Comparison of ENCODE assay signal across 1 cellular context in genomic region chr21:43311303-43311817, GRCh38.
TF ChIP-seq lines count a peak whose summit lies in the region.

No MANE protein-coding gene starts in this region.

TF ChIP-seq in HepG2, 621 proteins besides CTCF, POLR2A, EP300 and RAD21 (continued from another document and continues in another):
- TF ChIP-seq GLMP (CRISPR knock-in tag; IDR thresholded peaks at IDR 0.05; ENCODE audit: borderline replicate concordance) (no peak), TRAFD1 (CRISPR knock-in tag; IDR thresholded peaks at IDR 0.05; ENCODE audit: borderline replicate concordance) (0 out of 2 replicates have a peak, but pooled peaks have one; percentile 55), JUNB (CRISPR knock-in tag; IDR thresholded peaks at IDR 0.05; ENCODE audit: borderline replicate concordance) (no peak), EHMT2 (IDR thresholded peaks at IDR 0.05; ENCODE audit: borderline replicate concordance, low read depth, low read length) (no peak), RXRA (CRISPR knock-in tag; IDR thresholded peaks at IDR 0.05) (no peak), ZNF775 (CRISPR knock-in tag; IDR thresholded peaks at IDR 0.05; ENCODE audit: borderline replicate concordance) (no peak), HDAC6 (IDR thresholded peaks at IDR 0.05; ENCODE audit: low read depth, low read length) (no peak), NCOA1 (CRISPR knock-in tag; IDR thresholded peaks at IDR 0.05) (no peak), TBX2 (CRISPR knock-in tag; IDR thresholded peaks at IDR 0.05; ENCODE audit: borderline replicate concordance) (peak; percentile 40; the same call in 1 of the 2 replicates), GATA4 (IDR thresholded peaks at IDR 0.05; ENCODE audit: borderline replicate concordance, low read depth) (no peak), ZFP90 (CRISPR knock-in tag; IDR thresholded peaks at IDR 0.05; ENCODE audit: borderline replicate concordance) (no peak), RARA (CRISPR knock-in tag; IDR thresholded peaks at IDR 0.05) (0 out of 2 replicates have a peak, but pooled peaks have one; percentile 25), ZNF12 (CRISPR knock-in tag; IDR thresholded peaks at IDR 0.05) (no peak), ZNF3 (CRISPR knock-in tag; IDR thresholded peaks at IDR 0.05) (no peak), ZNF766 (CRISPR knock-in tag; IDR thresholded peaks at IDR 0.05; ENCODE audit: borderline replicate concordance) (no peak), ZNF572 (CRISPR knock-in tag; IDR thresholded peaks at IDR 0.05) (no peak), MTF1 (CRISPR knock-in tag; IDR thresholded peaks at IDR 0.05) (no peak), ZNF232 (CRISPR knock-in tag; IDR thresholded peaks at IDR 0.05; ENCODE audit: borderline replicate concordance) (no peak), SYNCRIP (IDR thresholded peaks at IDR 0.05; ENCODE audit: insufficient read depth, low read depth, low read length) (no peak), NFIB (CRISPR knock-in tag; IDR thresholded peaks at IDR 0.05; ENCODE audit: borderline replicate concordance) (no peak), KAT2B (IDR thresholded peaks at IDR 0.05; ENCODE audit: borderline replicate concordance, low read depth, low read length) (no peak), ZNF546 (CRISPR knock-in tag; conservative IDR thresholded peaks at IDR 0.05) (no peak), ZKSCAN1 (IDR thresholded peaks at IDR 0.05; ENCODE audit: low read length) (no peak), RARG (CRISPR knock-in tag; IDR thresholded peaks at IDR 0.05; ENCODE audit: low read depth) (no peak), SP5 (CRISPR knock-in tag; IDR thresholded peaks at IDR 0.05; ENCODE audit: borderline replicate concordance, low read depth) (peak; percentile 93), PPARG (CRISPR knock-in tag; conservative IDR thresholded peaks at IDR 0.05) (no peak), ZNF891 (CRISPR knock-in tag; IDR thresholded peaks at IDR 0.05) (no peak), SIX1 (CRISPR knock-in tag; IDR thresholded peaks at IDR 0.05; ENCODE audit: borderline replicate concordance) (no peak), ZNF207 (IDR thresholded peaks at IDR 0.05; ENCODE audit: borderline replicate concordance) (no peak), ZNF530 (CRISPR knock-in tag; IDR thresholded peaks at IDR 0.05; ENCODE audit: low read depth) (no peak), ZNF224 (CRISPR knock-in tag; IDR thresholded peaks at IDR 0.05) (no peak), NR2F6 (IDR thresholded peaks at IDR 0.05) (no peak), NR2F6 (CRISPR knock-in tag; IDR thresholded peaks at IDR 0.05) (0 out of 2 replicates have a peak, but pooled peaks have one; percentile 24), ESRRA (CRISPR knock-in tag; IDR thresholded peaks at IDR 0.05; ENCODE audit: low read depth) (0 out of 2 replicates have a peak, but pooled peaks have one; percentile 41), SAP130 (CRISPR knock-in tag; IDR thresholded peaks at IDR 0.05; ENCODE audit: low read depth) (peak; percentile 67), BCL6 (CRISPR knock-in tag; IDR thresholded peaks at IDR 0.05) (0 out of 2 replicates have a peak, but pooled peaks have one; percentile 27), PRMT3 (CRISPR knock-in tag; IDR thresholded peaks at IDR 0.05; ENCODE audit: borderline replicate concordance, low read depth) (no peak), SALL2 (CRISPR knock-in tag; IDR thresholded peaks at IDR 0.05) (no peak), ZNF605 (CRISPR knock-in tag; IDR thresholded peaks at IDR 0.05) (peak; percentile 58; the same call in 1 of the 2 replicates), ARNT (IDR thresholded peaks at IDR 0.05) (no peak), ZFP41 (CRISPR knock-in tag; IDR thresholded peaks at IDR 0.05; ENCODE audit: borderline replicate concordance) (no peak), MBD4 (IDR thresholded peaks at IDR 0.05; ENCODE audit: borderline replicate concordance, low read length) (no peak), RFXAP (CRISPR knock-in tag; IDR thresholded peaks at IDR 0.05; ENCODE audit: borderline replicate concordance) (no peak)
- TF ChIP-seq, protein P1, sequence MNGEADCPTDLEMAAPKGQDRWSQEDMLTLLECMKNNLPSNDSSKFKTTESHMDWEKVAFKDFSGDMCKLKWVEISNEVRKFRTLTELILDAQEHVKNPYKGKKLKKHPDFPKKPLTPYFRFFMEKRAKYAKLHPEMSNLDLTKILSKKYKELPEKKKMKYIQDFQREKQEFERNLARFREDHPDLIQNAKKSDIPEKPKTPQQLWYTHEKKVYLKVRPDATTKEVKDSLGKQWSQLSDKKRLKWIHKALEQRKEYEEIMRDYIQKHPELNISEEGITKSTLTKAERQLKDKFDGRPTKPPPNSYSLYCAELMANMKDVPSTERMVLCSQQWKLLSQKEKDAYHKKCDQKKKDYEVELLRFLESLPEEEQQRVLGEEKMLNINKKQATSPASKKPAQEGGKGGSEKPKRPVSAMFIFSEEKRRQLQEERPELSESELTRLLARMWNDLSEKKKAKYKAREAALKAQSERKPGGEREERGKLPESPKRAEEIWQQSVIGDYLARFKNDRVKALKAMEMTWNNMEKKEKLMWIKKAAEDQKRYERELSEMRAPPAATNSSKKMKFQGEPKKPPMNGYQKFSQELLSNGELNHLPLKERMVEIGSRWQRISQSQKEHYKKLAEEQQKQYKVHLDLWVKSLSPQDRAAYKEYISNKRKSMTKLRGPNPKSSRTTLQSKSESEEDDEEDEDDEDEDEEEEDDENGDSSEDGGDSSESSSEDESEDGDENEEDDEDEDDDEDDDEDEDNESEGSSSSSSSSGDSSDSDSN (CRISPR knock-in tag; IDR thresholded peaks at IDR 0.05): 0 out of 2 replicates have a peak, but pooled peaks have one; percentile 39
- TF ChIP-seq, protein P2, sequence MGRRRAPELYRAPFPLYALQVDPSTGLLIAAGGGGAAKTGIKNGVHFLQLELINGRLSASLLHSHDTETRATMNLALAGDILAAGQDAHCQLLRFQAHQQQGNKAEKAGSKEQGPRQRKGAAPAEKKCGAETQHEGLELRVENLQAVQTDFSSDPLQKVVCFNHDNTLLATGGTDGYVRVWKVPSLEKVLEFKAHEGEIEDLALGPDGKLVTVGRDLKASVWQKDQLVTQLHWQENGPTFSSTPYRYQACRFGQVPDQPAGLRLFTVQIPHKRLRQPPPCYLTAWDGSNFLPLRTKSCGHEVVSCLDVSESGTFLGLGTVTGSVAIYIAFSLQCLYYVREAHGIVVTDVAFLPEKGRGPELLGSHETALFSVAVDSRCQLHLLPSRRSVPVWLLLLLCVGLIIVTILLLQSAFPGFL (CRISPR knock-in tag; IDR thresholded peaks at IDR 0.05): no peak
- TF ChIP-seq, protein P3, sequence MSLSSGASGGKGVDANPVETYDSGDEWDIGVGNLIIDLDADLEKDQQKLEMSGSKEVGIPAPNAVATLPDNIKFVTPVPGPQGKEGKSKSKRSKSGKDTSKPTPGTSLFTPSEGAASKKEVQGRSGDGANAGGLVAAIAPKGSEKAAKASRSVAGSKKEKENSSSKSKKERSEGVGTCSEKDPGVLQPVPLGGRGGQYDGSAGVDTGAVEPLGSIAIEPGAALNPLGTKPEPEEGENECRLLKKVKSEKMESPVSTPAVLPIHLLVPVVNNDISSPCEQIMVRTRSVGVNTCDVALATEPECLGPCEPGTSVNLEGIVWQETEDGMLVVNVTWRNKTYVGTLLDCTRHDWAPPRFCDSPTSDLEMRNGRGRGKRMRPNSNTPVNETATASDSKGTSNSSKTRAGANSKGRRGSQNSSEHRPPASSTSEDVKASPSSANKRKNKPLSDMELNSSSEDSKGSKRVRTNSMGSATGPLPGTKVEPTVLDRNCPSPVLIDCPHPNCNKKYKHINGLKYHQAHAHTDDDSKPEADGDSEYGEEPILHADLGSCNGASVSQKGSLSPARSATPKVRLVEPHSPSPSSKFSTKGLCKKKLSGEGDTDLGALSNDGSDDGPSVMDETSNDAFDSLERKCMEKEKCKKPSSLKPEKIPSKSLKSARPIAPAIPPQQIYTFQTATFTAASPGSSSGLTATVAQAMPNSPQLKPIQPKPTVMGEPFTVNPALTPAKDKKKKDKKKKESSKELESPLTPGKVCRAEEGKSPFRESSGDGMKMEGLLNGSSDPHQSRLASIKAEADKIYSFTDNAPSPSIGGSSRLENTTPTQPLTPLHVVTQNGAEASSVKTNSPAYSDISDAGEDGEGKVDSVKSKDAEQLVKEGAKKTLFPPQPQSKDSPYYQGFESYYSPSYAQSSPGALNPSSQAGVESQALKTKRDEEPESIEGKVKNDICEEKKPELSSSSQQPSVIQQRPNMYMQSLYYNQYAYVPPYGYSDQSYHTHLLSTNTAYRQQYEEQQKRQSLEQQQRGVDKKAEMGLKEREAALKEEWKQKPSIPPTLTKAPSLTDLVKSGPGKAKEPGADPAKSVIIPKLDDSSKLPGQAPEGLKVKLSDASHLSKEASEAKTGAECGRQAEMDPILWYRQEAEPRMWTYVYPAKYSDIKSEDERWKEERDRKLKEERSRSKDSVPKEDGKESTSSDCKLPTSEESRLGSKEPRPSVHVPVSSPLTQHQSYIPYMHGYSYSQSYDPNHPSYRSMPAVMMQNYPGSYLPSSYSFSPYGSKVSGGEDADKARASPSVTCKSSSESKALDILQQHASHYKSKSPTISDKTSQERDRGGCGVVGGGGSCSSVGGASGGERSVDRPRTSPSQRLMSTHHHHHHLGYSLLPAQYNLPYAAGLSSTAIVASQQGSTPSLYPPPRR (CRISPR knock-in tag; IDR thresholded peaks at IDR 0.05; ENCODE audit: borderline replicate concordance): no peak
- TF ChIP-seq, protein P4, sequence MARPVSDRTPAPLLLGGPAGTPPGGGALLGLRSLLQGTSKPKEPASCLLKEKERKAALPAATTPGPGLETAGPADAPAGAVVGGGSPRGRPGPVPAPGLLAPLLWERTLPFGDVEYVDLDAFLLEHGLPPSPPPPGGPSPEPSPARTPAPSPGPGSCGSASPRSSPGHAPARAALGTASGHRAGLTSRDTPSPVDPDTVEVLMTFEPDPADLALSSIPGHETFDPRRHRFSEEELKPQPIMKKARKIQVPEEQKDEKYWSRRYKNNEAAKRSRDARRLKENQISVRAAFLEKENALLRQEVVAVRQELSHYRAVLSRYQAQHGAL (CRISPR knock-in tag; IDR thresholded peaks at IDR 0.05; ENCODE audit: not compliant biosample characterization): no peak
- TF ChIP-seq, protein P5, sequence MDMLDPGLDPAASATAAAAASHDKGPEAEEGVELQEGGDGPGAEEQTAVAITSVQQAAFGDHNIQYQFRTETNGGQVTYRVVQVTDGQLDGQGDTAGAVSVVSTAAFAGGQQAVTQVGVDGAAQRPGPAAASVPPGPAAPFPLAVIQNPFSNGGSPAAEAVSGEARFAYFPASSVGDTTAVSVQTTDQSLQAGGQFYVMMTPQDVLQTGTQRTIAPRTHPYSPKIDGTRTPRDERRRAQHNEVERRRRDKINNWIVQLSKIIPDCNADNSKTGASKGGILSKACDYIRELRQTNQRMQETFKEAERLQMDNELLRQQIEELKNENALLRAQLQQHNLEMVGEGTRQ (IDR thresholded peaks at IDR 0.05; ENCODE audit: low read depth, low read length): no peak
- TF ChIP-seq, protein P5 (CRISPR knock-in tag; IDR thresholded peaks at IDR 0.05; ENCODE audit: borderline replicate concordance): no peak
- TF ChIP-seq, protein P6, sequence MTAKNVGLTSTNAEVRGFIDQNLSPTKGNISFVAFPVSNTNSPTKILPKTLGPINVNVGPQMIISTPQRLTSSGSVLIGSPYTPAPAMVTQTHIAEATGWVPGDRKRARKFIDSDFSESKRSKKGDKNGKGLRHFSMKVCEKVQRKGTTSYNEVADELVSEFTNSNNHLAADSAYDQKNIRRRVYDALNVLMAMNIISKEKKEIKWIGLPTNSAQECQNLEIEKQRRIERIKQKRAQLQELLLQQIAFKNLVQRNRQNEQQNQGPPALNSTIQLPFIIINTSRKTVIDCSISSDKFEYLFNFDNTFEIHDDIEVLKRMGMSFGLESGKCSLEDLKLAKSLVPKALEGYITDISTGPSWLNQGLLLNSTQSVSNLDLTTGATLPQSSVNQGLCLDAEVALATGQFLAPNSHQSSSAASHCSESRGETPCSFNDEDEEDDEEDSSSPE (CRISPR knock-in tag; IDR thresholded peaks at IDR 0.05): peak; percentile 22; the same call in 1 of the 2 replicates
- TF ChIP-seq, protein P7, sequence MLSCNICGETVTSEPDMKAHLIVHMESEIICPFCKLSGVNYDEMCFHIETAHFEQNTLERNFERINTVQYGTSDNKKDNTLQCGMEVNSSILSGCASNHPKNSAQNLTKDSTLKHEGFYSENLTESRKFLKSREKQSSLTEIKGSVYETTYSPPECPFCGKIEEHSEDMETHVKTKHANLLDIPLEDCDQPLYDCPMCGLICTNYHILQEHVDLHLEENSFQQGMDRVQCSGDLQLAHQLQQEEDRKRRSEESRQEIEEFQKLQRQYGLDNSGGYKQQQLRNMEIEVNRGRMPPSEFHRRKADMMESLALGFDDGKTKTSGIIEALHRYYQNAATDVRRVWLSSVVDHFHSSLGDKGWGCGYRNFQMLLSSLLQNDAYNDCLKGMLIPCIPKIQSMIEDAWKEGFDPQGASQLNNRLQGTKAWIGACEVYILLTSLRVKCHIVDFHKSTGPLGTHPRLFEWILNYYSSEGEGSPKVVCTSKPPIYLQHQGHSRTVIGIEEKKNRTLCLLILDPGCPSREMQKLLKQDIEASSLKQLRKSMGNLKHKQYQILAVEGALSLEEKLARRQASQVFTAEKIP (CRISPR knock-in tag; IDR thresholded peaks at IDR 0.05; ENCODE audit: borderline replicate concordance): no peak
